Comparison of ENCODE assay signal across 12 cellular contexts in genomic region chr4:138113819-138114415, GRCh38.
DNase-seq lines count a peak whose midpoint lies in the region; ATAC-seq, FAIRE-seq and TF ChIP-seq lines count a peak whose summit lies in the region.
"Had no signal": no experiment of that assay in that cellular context is flagged by ENCODE, and none has a peak within 500 bp of the region (broad histone marks: within the 10 kb centered on the region; RNA-seq: fewer than 3 reads in every experiment).

No MANE protein-coding gene starts in this region.

- CTCF ChIA-PET in GM12878 (lab: Yijun Ruan, JAX): interaction anchor here (1.1 kb wide), 1 partner anchor 567 kb away, joined by 3 read pairs; no protein-coding TSS in a partner anchor

- H4K20me1 ChIP-seq in GM12878 (ENCODE audit: control insufficient read depth, insufficient read depth): no peaks in the 10 kb centered on the region

- no peak for TF ChIP-seq CTCF in GM12878 (IDR thresholded peaks at IDR 0.05 in 2 of 3, conservative IDR thresholded peaks at IDR 0.05 in 1 of 3; ENCODE audit: control insufficient read depth in 2 of 3, extremely low read depth in 1 of 3, insufficient read depth in 1 of 3, low read depth in 3 of 3, low read length in 3 of 3)

- TF ChIP-seq EP300 in GM12878 (IDR thresholded peaks at IDR 0.05; ENCODE audit: borderline replicate concordance in 1 of 2, control insufficient read depth in 1 of 2, low read depth in 2 of 2, low read length in 2 of 2): no peak

- RAD21 ChIA-PET in GM12878 (lab: Charles Lee; ENCODE audit: unreplicated experiment): no interaction called here

- POLR2A ChIA-PET in GM12878 (lab: Charles Lee): no interaction called here

- no peaks in the 10 kb centered on the region for H3K27me3 ChIP-seq in GM12878 (replicated peaks in 1 of 2; ENCODE audit: control insufficient read depth in 2 of 2, insufficient read depth in 2 of 2, low read length in 1 of 2)

- no peak for TF ChIP-seq POLR2A in GM12878 (IDR thresholded peaks at IDR 0.05; ENCODE audit: low read depth, low read length)

- H3K9ac ChIP-seq in GM12878 (ENCODE audit: control insufficient read depth, insufficient read depth, low read length): no peak overlapping the region

- H3K79me2 ChIP-seq in GM12878 (ENCODE audit: control insufficient read depth, insufficient read depth, low read length): no peaks in the 10 kb centered on the region

- no peaks in the 10 kb centered on the region for H3K9me3 ChIP-seq in GM12878 (replicated peaks; ENCODE audit: control insufficient read depth, insufficient read depth, low read length)

- TF ChIP-seq RAD21 in GM12878 (IDR thresholded peaks at IDR 0.05; ENCODE audit: insufficient read depth, low read depth, low read length): no peak

- no peak overlapping the region for H2AFZ ChIP-seq in GM12878 (ENCODE audit: control insufficient read depth, low read depth, low read length)

- intact Hi-C loops in GM12878 (cut with micrococcal nuclease; ENCODE audit: unreplicated experiment): loop anchor here (5.0 kb wide), 2 partner anchors 73 to 128 kb away; partner anchors contain the start of gene SLC7A11

- DNase-seq in A172 (ENCODE audit: low spot score) (peak; percentile 8), GM12878 (ENCODE audit: low read depth, low spot score) (no peak), ACHN (no peak), 8988T (no peak)
- no peak for DNase-seq in stimulated activated naive CD4-positive, alpha-beta T cell (lab: John Stamatoyannopoulos, UW)
- DNase-seq: activated CD4-positive, CD25-positive, alpha-beta regulatory T cell treated with anti-CD3 and anti-CD28 coated beads, Interleukin-2, amount 50 U/mL, for 72 hours; caudate nucleus; NCI-H526 treated with DMSO at 0.1 percent for 48 hours had no signal

- ATAC-seq in GM19452 (IDR thresholded peaks at IDR 0.05; ENCODE audit: unreplicated experiment): peak; percentile 12
- ATAC-seq in HG03159 (IDR thresholded peaks at IDR 0.05; ENCODE audit: unreplicated experiment): peak; percentile 33
- ATAC-seq in GM12878: peak; percentile 26
- no peak for ATAC-seq in GM21447 (IDR thresholded peaks at IDR 0.05; ENCODE audit: unreplicated experiment)

- H3K4me3 ChIP-seq in GM12878: no peak overlapping the region

- peaks cover 11% of the 10 kb centered on the region for H3K4me1 ChIP-seq in GM12878 (ENCODE audit: control insufficient read depth, insufficient read depth, low read length)

- in situ Hi-C loops in GM12878 (cut with MboI) (no loop called here), ACHN (cut with HindIII; ENCODE audit: low pct_ligation_motif_present, low pct_unique_long_range_greater_than_20kb, low sequenced_read_pairs) (no loop called here)

- no peaks in the 10 kb centered on the region for H3K36me3 ChIP-seq in GM12878 (ENCODE audit: control insufficient read depth in 2 of 2, insufficient read depth in 2 of 2, low read length in 1 of 2)

- SMC1A ChIA-PET in GM12878 (lab: Charles Lee; ENCODE audit: uncharacterized antibody, unreplicated experiment): no interaction called here

- no peak overlapping the region for H3K4me2 ChIP-seq in GM12878 (ENCODE audit: control insufficient read depth, insufficient read depth)

- H3K27ac ChIP-seq in GM12878 (ENCODE audit: control insufficient read depth, insufficient read depth): no peak overlapping the region
- H3K27ac ChIP-seq: C4-2B had no signal

- no peak for FAIRE-seq in GM12878 (lab: Jason Lieb, UNC)

- no TSS peak for BruUV-seq in GM12878 (replicated peaks; lab: Mats Ljungman, UMichigan)

- 88% methylated on average over 1 of the region's 1 CpG for WGBS in GM12878 (ENCODE audit: insufficient coverage, insufficient replicate concordance, low lambda C conversion rate, missing lambda C conversion rate)

TF ChIP-seq in GM12878, 131 proteins besides CTCF, POLR2A, EP300 and RAD21:
- TF ChIP-seq NR2C1 (IDR thresholded peaks at IDR 0.05) (no peak), ATF2 (IDR thresholded peaks at IDR 0.05; ENCODE audit: low read length) (0 out of 2 replicates have a peak, but pooled peaks have one; percentile 15), KDM1A (IDR thresholded peaks at IDR 0.05; ENCODE audit: borderline replicate concordance) (no peak), SP1 (IDR thresholded peaks at IDR 0.05; ENCODE audit: low read depth, low read length) (no peak), NFIC (IDR thresholded peaks at IDR 0.05; ENCODE audit: low read depth, low read length) (0 out of 2 replicates have a peak, but pooled peaks have one; percentile 3)
